17 cellular contexts compared by ENCODE assay signal in the genomic region with DNA sequence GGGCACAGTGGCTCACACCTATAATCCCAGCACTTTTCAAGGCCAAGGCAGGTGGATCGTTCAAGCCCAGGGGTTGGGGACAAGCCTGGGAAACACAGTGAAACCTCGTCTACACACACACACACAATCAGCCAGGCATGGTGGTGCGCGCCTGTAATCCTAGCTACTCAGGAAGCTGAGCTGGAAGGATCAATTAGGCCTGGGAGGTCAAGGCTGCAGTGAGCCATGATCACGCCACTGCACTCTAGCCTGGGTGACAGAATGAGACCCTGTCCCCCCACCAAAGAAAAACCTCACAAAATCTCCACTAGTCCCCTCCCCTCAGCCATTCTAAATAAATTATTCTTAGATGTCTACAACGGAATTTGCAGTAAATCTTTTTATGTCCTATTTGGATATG.
DNase-seq lines count a peak whose midpoint lies in the region; ATAC-seq, FAIRE-seq and TF ChIP-seq lines count a peak whose summit lies in the region.
"Had no signal": no experiment of that assay in that cellular context is flagged by ENCODE, and none has a peak within 500 bp of the region (broad histone marks: within the 10 kb centered on the region; RNA-seq: fewer than 3 reads in every experiment).

No MANE protein-coding gene starts in this region.

- peak overlapping the region; percentile 69 for H4K91ac ChIP-seq in H1 (replicated peaks; ENCODE audit: insufficient read length, low read length)

- H3K79me1 ChIP-seq in H1 (ENCODE audit: low read depth, low read length) = no peaks in the 10 kb centered on the region

- no peak for TF ChIP-seq CTCF in HepG2 (CRISPR knock-in tag; IDR thresholded peaks at IDR 0.05)
- TF ChIP-seq CTCF in right lobe of liver (IDR thresholded peaks at IDR 0.05) = no peak
- TF ChIP-seq CTCF in H1 (IDR thresholded peaks at IDR 0.05; ENCODE audit: control extremely low read depth in 1 of 3, insufficient read depth in 1 of 3, low read depth in 1 of 3, low read length in 3 of 3) = no peak
- TF ChIP-seq CTCF in nephron progenitor cell (IDR thresholded peaks at IDR 0.05) = no peak
- no peak for TF ChIP-seq CTCF in OCI-LY7 (conservative IDR thresholded peaks at IDR 0.05; ENCODE audit: low read length)

- no peak overlapping the region for H2BK5ac ChIP-seq in H1 (ENCODE audit: low read depth, low read length)

- H3K14ac ChIP-seq in H1 (ENCODE audit: insufficient read length) = no peak overlapping the region

- H3K79me2 ChIP-seq in HepG2 (ENCODE audit: insufficient read depth, low read length) (no peaks in the 10 kb centered on the region), H1 (ENCODE audit: control insufficient read depth in 1 of 2, insufficient read depth in 2 of 2, low read length in 2 of 2) (no peaks in the 10 kb centered on the region), OCI-LY7 (ENCODE audit: insufficient read depth, low read depth, low read length) (no peaks in the 10 kb centered on the region), GM23248 (ENCODE audit: insufficient read depth) (no peaks in the 10 kb centered on the region)

- H3K4me1 ChIP-seq in HepG2 (ENCODE audit: insufficient read depth, low read length) = peaks cover 39% of the 10 kb centered on the region
- H3K4me1 ChIP-seq in right lobe of liver = no peaks in the 10 kb centered on the region
- peaks cover 2 to 21% (median 12%) of the 10 kb centered on the region in 4 experiments; a peak in 6 of 7 replicates for H3K4me1 ChIP-seq in H1 (replicated peaks in 1 of 4; ENCODE audit: control insufficient read depth in 3 of 4, insufficient read depth in 4 of 4, low read length in 3 of 4)
- no peaks in the 10 kb centered on the region for H3K4me1 ChIP-seq in OCI-LY7 (ENCODE audit: insufficient read depth, low read length, poor library complexity, severe bottlenecking)
- H3K4me1 ChIP-seq in GM23248 (ENCODE audit: insufficient read depth) = no peaks in the 10 kb centered on the region
- H3K4me1 ChIP-seq: BLaER1 had no signal

- peaks cover 30% of the 10 kb centered on the region for H3K4me1 Mint-ChIP-seq in nephron progenitor cell
- H3K4me1 Mint-ChIP-seq: CD14-positive monocyte; CD4-positive, alpha-beta memory T cell; IgD-negative memory B cell had no signal

- H4K5ac ChIP-seq in H1 (ENCODE audit: insufficient read length, low read depth, low read length) = no peak overlapping the region

- H4K20me1 ChIP-seq in HepG2 (ENCODE audit: insufficient read depth, low read length) = no peaks in the 10 kb centered on the region
- no peaks in the 10 kb centered on the region for H4K20me1 ChIP-seq in H1 (replicated peaks in 1 of 2; ENCODE audit: control insufficient read depth in 1 of 2, insufficient read depth in 2 of 2, low read length in 2 of 2)
- no peaks in the 10 kb centered on the region for H4K20me1 ChIP-seq in OCI-LY7 (ENCODE audit: insufficient read depth, low read length)
- H4K20me1 ChIP-seq in GM23248 (ENCODE audit: insufficient read depth) = no peaks in the 10 kb centered on the region
- H4K20me1 ChIP-seq: BLaER1 had no signal

- WGBS in HepG2 (ENCODE audit: low lambda C conversion rate) = 51% methylated on average over 4 of the region's 6 CpGs
- 89% methylated on average over 3 of the region's 6 CpGs for WGBS in right lobe of liver (ENCODE audit: insufficient coverage, low coverage, low lambda C conversion rate, missing lambda C conversion rate)
- 87% methylated on average over 6 of the region's 6 CpGs; no CpG with 5 or more reads in 1 of the 2 experiments for WGBS in H1 (ENCODE audit: extremely low coverage in 1 of 2, insufficient coverage in 1 of 2, insufficient read length in 1 of 2, insufficient replicate concordance in 2 of 2, low coverage in 1 of 2, low lambda C conversion rate in 2 of 2, missing lambda C conversion rate in 1 of 2), 2 experiments
- WGBS in GM23248 (ENCODE audit: low coverage in 1 of 2, low lambda C conversion rate in 2 of 2, missing lambda C conversion rate in 2 of 2), 2 experiments = 92 to 93% methylated on average over 6 of the region's 6 CpGs

- H3K4me3 ChIP-seq in HepG2 (replicated peaks in 1 of 3; ENCODE audit: insufficient read depth in 1 of 3, low read depth in 2 of 3, low read length in 3 of 3) (no peak overlapping the region), right lobe of liver (no peak overlapping the region), H1 (ENCODE audit: extremely low read depth in 1 of 4, insufficient read depth in 2 of 4, low read depth in 3 of 4, low read length in 4 of 4) (no peak overlapping the region), OCI-LY7 (ENCODE audit: low read depth, low read length, poor library complexity, severe bottlenecking) (no peak overlapping the region), GM23248 (no peak overlapping the region)
- H3K4me3 ChIP-seq: BLaER1, HAP-1 had no signal

- no peak overlapping the region for H3K4me3 Mint-ChIP-seq in nephron progenitor cell
- H3K4me3 Mint-ChIP-seq: CD14-positive monocyte; CD4-positive, alpha-beta memory T cell; IgD-negative memory B cell had no signal

- no peak for DNase-seq in HepG2 (ENCODE audit: low spot score)
- no peak for DNase-seq in right lobe of liver
- DNase-seq in H1 (ENCODE audit: low read depth in 1 of 2, low spot score in 2 of 2) = no peak
- DNase-seq in nephron progenitor cell = peak; percentile 10
- no peak for DNase-seq in ecto neural progenitor cell (ENCODE audit: low spot score)
- DNase-seq in OCI-LY7 (ENCODE audit: low spot score) = no peak
- DNase-seq in GM23248 = no peak
- DNase-seq: 8988T; CD4-positive, alpha-beta memory T cell; DMS153; DMS79; GDM1; GOT3 had no signal

- H3K18ac ChIP-seq in H1 (ENCODE audit: extremely low read depth, low read length) = peak overlapping the region; percentile 66; the same call in 1 of the 2 replicates

- peak overlapping the region; percentile 67 for H3K27ac Mint-ChIP-seq in nephron progenitor cell
- H3K27ac Mint-ChIP-seq: CD14-positive monocyte had no signal

- TF ChIP-seq POLR2A in HepG2 (IDR thresholded peaks at IDR 0.05; ENCODE audit: insufficient read depth in 1 of 2, low read depth in 2 of 2, low read length in 2 of 2) (no peak), right lobe of liver (IDR thresholded peaks at IDR 0.05) (no peak), H1 (IDR thresholded peaks at IDR 0.05; ENCODE audit: control extremely low read depth in 1 of 2, low read depth in 2 of 2, low read length in 2 of 2) (no peak)

- no peaks in the 10 kb centered on the region for H3K9me3 Mint-ChIP-seq in nephron progenitor cell
- H3K9me3 Mint-ChIP-seq: CD14-positive monocyte; CD4-positive, alpha-beta memory T cell; IgD-negative memory B cell had no signal

- peak overlapping the region; percentile 91; the same call in 1 of the 2 replicates for H2BK20ac ChIP-seq in H1 (ENCODE audit: low read length)

- H2BK12ac ChIP-seq in H1 (ENCODE audit: low read depth, low read length) = peak overlapping the region; percentile 97

- no peak overlapping the region for H3K4me2 ChIP-seq in HepG2 (ENCODE audit: low read depth, low read length)
- H3K4me2 ChIP-seq in H1 (ENCODE audit: insufficient read depth in 1 of 2, low read depth in 2 of 2, low read length in 2 of 2) = no peak overlapping the region; a peak in 1 of 4 replicates
- H3K4me2 ChIP-seq in OCI-LY7 (ENCODE audit: low read length) = no peak overlapping the region
- H3K4me2 ChIP-seq in GM23248 (ENCODE audit: unreplicated experiment) = no peak overlapping the region
- H3K4me2 ChIP-seq: BLaER1 had no signal

- in situ Hi-C loops in HepG2 (cut with HindIII; ENCODE audit: extremely low pct_ligation_motif_present, low pct_unique_long_range_greater_than_20kb) (no loop called here), GM23248 (cut with MboI) (no loop called here)

- FAIRE-seq in HepG2 (lab: Jason Lieb, UNC) (no peak), H1 (lab: Jason Lieb, UNC) (no peak)

- no peaks in the 10 kb centered on the region for H3F3A ChIP-seq in GM23248 (ENCODE audit: insufficient read depth)

- TF ChIP-seq EP300 in HepG2 (IDR thresholded peaks at IDR 0.05; ENCODE audit: low read depth in 2 of 2, low read length in 2 of 2) = no peak
- TF ChIP-seq EP300 in HepG2 (CRISPR knock-in tag; IDR thresholded peaks at IDR 0.05; ENCODE audit: borderline replicate concordance) = no peak
- TF ChIP-seq EP300 in H1 (IDR thresholded peaks at IDR 0.05; ENCODE audit: borderline replicate concordance in 1 of 2, low read depth in 2 of 2, low read length in 2 of 2) = no peak

- no peak overlapping the region for H3K9ac ChIP-seq in HepG2 (ENCODE audit: insufficient read depth, low read depth, low read length)
- no peak overlapping the region for H3K9ac ChIP-seq in H1 (replicated peaks in 1 of 4; ENCODE audit: extremely low read depth in 1 of 4, low read depth in 3 of 4, low read length in 3 of 4)
- H3K9ac ChIP-seq in GM23248 = no peak overlapping the region
- H3K9ac ChIP-seq: BLaER1 had no signal

- CTCF ChIA-PET in HepG2 (lab: Yijun Ruan, JAX; ENCODE audit: low intra/inter-chr PET ratio, low total read pairs) (no interaction called here), H1 (lab: Charles Lee; ENCODE audit: partially characterized antibody) (interaction anchor here (0.7 to 1.3 kb wide), 5 partner anchors 9 to 44 kb away, joined by 3 to 5 read pairs (median 3); no protein-coding TSS in a partner anchor), OCI-LY7 (lab: Charles Lee; ENCODE audit: unreplicated experiment) (no interaction called here)

- H2AK5ac ChIP-seq in H1 (ENCODE audit: low read depth, low read length) = no peak overlapping the region; the same call in 1 of the 2 replicates

- H4K8ac ChIP-seq in H1 (ENCODE audit: extremely low read depth, insufficient read depth, low read length) = no peak overlapping the region

- peak overlapping the region; percentile 72 for H3K4ac ChIP-seq in H1 (replicated peaks; ENCODE audit: insufficient read length, low read depth, low read length)

- peak overlapping the region; percentile 9 for H3K27ac ChIP-seq in HepG2 (ENCODE audit: extremely low read length, insufficient read depth, low read length)
- H3K27ac ChIP-seq in right lobe of liver = no peak overlapping the region
- no peak overlapping the region for H3K27ac ChIP-seq in H1 (ENCODE audit: low read depth, low read length)
- no peak overlapping the region for H3K27ac ChIP-seq in OCI-LY7 (ENCODE audit: low read depth, low read length, poor library complexity, severe bottlenecking)
- H3K27ac ChIP-seq in GM23248 = no peak overlapping the region
- H3K27ac ChIP-seq: BLaER1 had no signal

- no peak overlapping the region for H3K23ac ChIP-seq in H1 (ENCODE audit: insufficient read length)

- H3K9me2 ChIP-seq in OCI-LY7 (ENCODE audit: insufficient read depth, low read length) (no peaks in the 10 kb centered on the region), GM23248 (ENCODE audit: insufficient read depth) (no peaks in the 10 kb centered on the region)

- ATAC-seq in HepG2 (peak; percentile 39; the same call in 2 of the 3 replicates), right lobe of liver (no peak)

- H2BK15ac ChIP-seq in H1 (ENCODE audit: low read length) = no peak overlapping the region

- no peaks in the 10 kb centered on the region for H3K36me3 Mint-ChIP-seq in nephron progenitor cell (ENCODE audit: low read depth)
- H3K36me3 Mint-ChIP-seq: CD14-positive monocyte; CD4-positive, alpha-beta memory T cell; IgD-negative memory B cell had no signal

- peak overlapping the region; percentile 80 for H2BK120ac ChIP-seq in H1 (replicated peaks; ENCODE audit: low read depth, low read length)

- no peaks in the 10 kb centered on the region; the same call in 1 of the 2 replicates for H3K23me2 ChIP-seq in H1 (ENCODE audit: low read depth, low read length)

- H3K36me3 ChIP-seq in HepG2 (replicated peaks in 1 of 2; ENCODE audit: control insufficient read depth in 1 of 2, insufficient read depth in 2 of 2, low read length in 2 of 2) (no peaks in the 10 kb centered on the region), right lobe of liver (no peaks in the 10 kb centered on the region), H1 (ENCODE audit: control insufficient read depth in 2 of 4, insufficient read depth in 4 of 4, low read length in 3 of 4) (no peaks in the 10 kb centered on the region), OCI-LY7 (ENCODE audit: insufficient read depth, low read length) (no peaks in the 10 kb centered on the region), GM23248 (ENCODE audit: low read depth) (no peaks in the 10 kb centered on the region)
- H3K36me3 ChIP-seq: BLaER1, HAP-1 had no signal

- H3K27me3 Mint-ChIP-seq in nephron progenitor cell (ENCODE audit: low read depth, poor library complexity) = peaks cover 52% of the 10 kb centered on the region

- H2AFZ ChIP-seq in HepG2 (ENCODE audit: low read length) (no peak overlapping the region), H1 (ENCODE audit: low read length) (no peak overlapping the region), OCI-LY7 (ENCODE audit: low read length) (no peak overlapping the region), GM23248 (no peak overlapping the region)

- intact Hi-C loops in HepG2 (cut with micrococcal nuclease; ENCODE audit: unreplicated experiment) = no loop called here
- intact Hi-C loops in right lobe of liver (cut with DNase I) = loop anchor here in 1 of 2 donors (10.0 kb wide), 1 partner anchor 392 kb away; no protein-coding TSS in a partner anchor
- intact Hi-C loops in OCI-LY7 (cut with micrococcal nuclease; ENCODE audit: unreplicated experiment) = no loop called here

- H3K27me3 ChIP-seq in HepG2 (ENCODE audit: control insufficient read depth in 1 of 2, insufficient read depth in 2 of 2, low read length in 2 of 2) (no peaks in the 10 kb centered on the region), right lobe of liver (no peaks in the 10 kb centered on the region), H1 (replicated peaks in 1 of 4; ENCODE audit: control insufficient read depth in 3 of 4, extremely low read depth in 1 of 4, insufficient read depth in 3 of 4, low read length in 3 of 4) (no peaks in the 10 kb centered on the region), GM23248 (replicated peaks; ENCODE audit: insufficient read depth) (no peaks in the 10 kb centered on the region)
- H3K27me3 ChIP-seq: BLaER1 had no signal

- no peak overlapping the region for H3K56ac ChIP-seq in H1 (replicated peaks; ENCODE audit: insufficient read length, low read depth, low read length)

- TF ChIP-seq RAD21 in HepG2 (CRISPR knock-in tag; IDR thresholded peaks at IDR 0.05) = no peak
- TF ChIP-seq RAD21 in H1 (IDR thresholded peaks at IDR 0.05 in 1 of 2, conservative IDR thresholded peaks at IDR 0.05 in 1 of 2; ENCODE audit: low read depth in 2 of 2, low read length in 2 of 2) = no peak

- POLR2A ChIA-PET in HepG2 (lab: Yijun Ruan, JAX) = no interaction called here
- POLR2A ChIA-PET in H1 (lab: Charles Lee; ENCODE audit: partially characterized antibody) = interaction anchor here (1.0 to 1.3 kb wide), 2 partner anchors 10 to 376 kb away, joined by 3 to 4 read pairs; no protein-coding TSS in a partner anchor
- POLR2A ChIA-PET in OCI-LY7 (lab: Charles Lee) = no interaction called here

- H3K9me3 ChIP-seq in HepG2 (ENCODE audit: low read length) (no peaks in the 10 kb centered on the region), right lobe of liver (no peaks in the 10 kb centered on the region), H1 (ENCODE audit: insufficient read depth in 2 of 2, low read depth in 1 of 2, low read length in 1 of 2) (no peaks in the 10 kb centered on the region), OCI-LY7 (ENCODE audit: low read length) (no peaks in the 10 kb centered on the region), GM23248 (ENCODE audit: low read depth) (no peaks in the 10 kb centered on the region)
- H3K9me3 ChIP-seq: BLaER1, HAP-1 had no signal

- BruUV-seq in HepG2 (replicated peaks; lab: Mats Ljungman, UMichigan) (no TSS peak), OCI-LY7 (replicated peaks; lab: Mats Ljungman, UMichigan) (no TSS peak)
